Comparison of ENCODE assay signal across 14 cellular contexts in genomic region chr14:59313063-59314018, GRCh38.
DNase-seq lines count a peak whose midpoint lies in the region; ATAC-seq and TF ChIP-seq lines count a peak whose summit lies in the region.
"Had no signal": no experiment of that assay in that cellular context is flagged by ENCODE, and none has a peak within 500 bp of the region (broad histone marks: within the 10 kb centered on the region; RNA-seq: fewer than 3 reads in every experiment).

No MANE protein-coding gene starts in this region.

- DNase-seq in renal cortical epithelial cell (ENCODE audit: low read depth) (peak; percentile 56), GM23248 (no peak), GM10248 (ENCODE audit: extremely low spot score) (no peak), DMS 273 (lab: John Stamatoyannopoulos, UW; ENCODE audit: unreplicated experiment) (no peak), putamen (ENCODE audit: low spot score) (no peak)
- DNase-seq: CD8-positive, alpha-beta T cell; cortex of kidney; NCI-H2081; stimulated activated CD8-positive, alpha-beta memory T cell treated with anti-CD3 and anti-CD28 coated beads, Interleukin-4, amount 100 ng/mL, for 48 hours had no signal

- no peak overlapping the region for H2AFZ ChIP-seq in GM23248

- no peaks in the 10 kb centered on the region for H3K36me3 ChIP-seq in GM23248 (ENCODE audit: low read depth)

- H3K9me3 ChIP-seq in GM23248 (ENCODE audit: low read depth), result no peaks in the 10 kb centered on the region

- H3K79me2 ChIP-seq in GM23248 (ENCODE audit: insufficient read depth), result no peaks in the 10 kb centered on the region

- peaks cover 7% of the 10 kb centered on the region for H3K36me3 Mint-ChIP-seq in IgD-negative memory B cell
- H3K36me3 Mint-ChIP-seq: CD8-positive, alpha-beta T cell had no signal

- H3K9me3 Mint-ChIP-seq in IgD-negative memory B cell, result no peaks in the 10 kb centered on the region
- H3K9me3 Mint-ChIP-seq: CD8-positive, alpha-beta T cell had no signal

- CTCF ChIA-PET in GM10248 (lab: Yijun Ruan, JAX), result interaction anchor here (0.8 to 1.4 kb wide), 3 partner anchors 11 to 57 kb away, joined by 3 to 5 read pairs (median 4); no protein-coding TSS in a partner anchor

- H3K4me1 ChIP-seq in GM23248 (ENCODE audit: insufficient read depth), result peaks cover 15% of the 10 kb centered on the region

- no peak overlapping the region for H3K9ac ChIP-seq in GM23248

- no peaks in the 10 kb centered on the region for H3K9me2 ChIP-seq in GM23248 (ENCODE audit: insufficient read depth)

- H3K27ac ChIP-seq in GM23248, result no peak overlapping the region
- H3K27ac ChIP-seq: RWPE1 had no signal

- no peaks in the 10 kb centered on the region for H3K27me3 ChIP-seq in GM23248 (replicated peaks; ENCODE audit: insufficient read depth)

- no peak overlapping the region for H3K4me3 ChIP-seq in GM23248
- H3K4me3 ChIP-seq: skin epidermis had no signal

- 81 to 85% methylated on average over 4 of the region's 4 CpGs for WGBS in GM23248 (ENCODE audit: low coverage in 1 of 2, low lambda C conversion rate in 2 of 2, missing lambda C conversion rate in 2 of 2), 2 experiments

- H3K4me1 Mint-ChIP-seq in IgD-negative memory B cell, result peaks cover 31 to 45% (median 33%) of the 10 kb centered on the region in 3 donors

- in situ Hi-C loops in GM23248 (cut with MboI), result no loop called here

- H3F3A ChIP-seq in GM23248 (ENCODE audit: insufficient read depth), result 0 out of 2 replicates have a peak, but pooled peaks cover under 1% of the 10 kb centered on the region

- H3K27ac Mint-ChIP-seq in IgD-negative memory B cell, result peak overlapping the region in 2 of 3 donors; percentile 58 to 60
- H3K27ac Mint-ChIP-seq: CD8-positive, alpha-beta T cell had no signal

- POLR2A ChIA-PET in GM10248 (lab: Yijun Ruan, JAX), result no interaction called here

- no peak overlapping the region for H3K4me3 Mint-ChIP-seq in IgD-negative memory B cell
- H3K4me3 Mint-ChIP-seq: CD8-positive, alpha-beta T cell had no signal

- ATAC-seq in GM18909 (IDR thresholded peaks at IDR 0.05; ENCODE audit: poor library complexity, unreplicated experiment) (peak; percentile 77), HG02623 (IDR thresholded peaks at IDR 0.05; ENCODE audit: unreplicated experiment) (peak; percentile 55)
- ATAC-seq: CD8-positive, alpha-beta T cell had no signal

- no peaks in the 10 kb centered on the region for H3K27me3 Mint-ChIP-seq in IgD-negative memory B cell

- H4K20me1 ChIP-seq in GM23248 (ENCODE audit: insufficient read depth), result no peaks in the 10 kb centered on the region

- TF ChIP-seq CTCF in GM10248 (IDR thresholded peaks at IDR 0.05; ENCODE audit: control extremely low read depth, extremely low read depth, low read depth, missing control alignments), result no peak

- no peak overlapping the region for H3K4me2 ChIP-seq in GM23248 (ENCODE audit: unreplicated experiment)
